ENCODE assay signal across 18 cellular contexts in the genomic region with DNA sequence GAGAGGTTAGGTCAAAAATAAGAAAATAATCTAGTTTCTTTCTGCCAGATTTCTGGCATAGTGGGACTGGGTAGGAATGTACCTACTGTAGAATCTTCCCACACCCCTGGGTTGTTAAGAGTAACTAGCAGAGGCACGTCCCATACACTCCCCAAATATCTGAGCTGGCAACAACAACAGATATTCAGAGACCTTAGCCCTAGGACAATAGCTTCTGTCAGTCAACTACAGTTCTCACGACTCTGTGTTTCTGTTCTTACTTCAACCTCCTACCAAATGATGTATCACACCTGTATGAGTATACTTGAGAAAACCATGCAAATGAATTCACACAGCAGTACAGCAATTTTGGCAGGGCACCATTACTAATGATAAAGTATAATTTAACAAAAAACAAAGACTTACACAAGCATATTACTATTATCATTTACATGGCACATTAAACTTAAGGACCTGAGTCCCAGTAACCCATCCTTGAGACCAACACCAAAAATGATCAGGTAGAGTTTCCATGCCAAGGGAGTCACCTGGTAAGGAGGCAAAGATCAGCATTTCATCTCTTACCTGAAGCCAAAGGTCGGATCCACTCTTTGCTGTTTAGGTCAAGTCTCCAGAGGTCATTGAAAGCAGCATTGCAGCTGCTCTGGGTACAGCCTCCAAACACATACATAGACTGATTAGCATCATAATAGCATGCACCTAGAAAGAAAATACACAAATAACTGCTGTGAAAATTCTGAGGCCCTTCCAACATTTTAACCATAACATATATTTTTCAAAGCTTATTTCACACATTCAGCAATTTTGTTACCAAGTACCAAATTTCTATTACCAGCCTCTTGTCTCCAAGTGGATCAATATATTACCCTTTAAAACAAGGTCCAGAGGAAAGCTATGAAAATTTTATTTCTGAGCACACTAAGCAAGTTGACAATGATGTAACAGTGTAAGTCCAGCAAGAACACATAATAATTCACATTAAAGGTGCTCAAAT. TPM values are rescaled to one million over a fixed set of nuclear protein-coding genes. Genes with fewer than 3 reads are reported as not detected.
DNase-seq lines count a peak whose midpoint lies in the region; ATAC-seq and TF ChIP-seq lines count a peak whose summit lies in the region.
"Had no signal": no experiment of that assay in that cellular context is flagged by ENCODE, and none has a peak within 500 bp of the region (broad histone marks: within the 10 kb centered on the region; RNA-seq: fewer than 3 reads in every experiment).

No MANE protein-coding gene starts in this region.

- no peaks in the 10 kb centered on the region for H3K9me3 Mint-ChIP-seq in MCF 10A (ENCODE audit: unreplicated experiment)
- H3K9me3 Mint-ChIP-seq in dendritic cell treated with granulocyte-macrophage colony-stimulating factor and Interleukin-4, amounts not matched to agents 40 ng/mL and 50 ng/mL, for 4 days, result no peaks in the 10 kb centered on the region
- H3K9me3 Mint-ChIP-seq: activated naive CD4-positive, alpha-beta T cell treated with anti-CD3 and anti-CD28 coated beads, Interleukin-2, amount 50 U/mL, for 72 hours; activated T-cell treated with anti-CD3 and anti-CD28 coated beads, Interleukin-2, amount 50 U/mL, for 72 hours; natural killer cell had no signal

- H3K4me3 ChIP-seq in breast epithelium, result no peak overlapping the region
- no peak overlapping the region for H3K4me3 ChIP-seq in lower lobe of right lung
- H3K4me3 ChIP-seq in thymus (ENCODE audit: low read length), result no peak overlapping the region
- no peak overlapping the region for H3K4me3 ChIP-seq in lower leg skin (ENCODE audit: low read depth, poor library complexity, severe bottlenecking)
- H3K4me3 ChIP-seq: skin epidermis, vagina had no signal

- CTCF ChIA-PET in MCF 10A (lab: Yijun Ruan, JAX), result interaction anchor here (0.6 to 1.5 kb wide), 5 partner anchors 21 to 71 kb away, joined by 3 to 4 read pairs (median 3); a partner anchor contains a TSS

- POLR2A ChIA-PET in MCF 10A (lab: Yijun Ruan, JAX), result interaction anchor here (1.0 to 2.5 kb wide), 5 partner anchors 27 to 63 kb away, joined by 3 to 12 read pairs (median 7); a partner anchor contains a TSS

- no peak for ATAC-seq in lower lobe of right lung
- ATAC-seq: activated naive CD4-positive, alpha-beta T cell treated with anti-CD3 and anti-CD28 coated beads, Interleukin-2, amount 50 U/mL, for 72 hours; activated T-cell treated with anti-CD3 and anti-CD28 coated beads, Interleukin-2, amount 50 U/mL, for 72 hours; natural killer cell had no signal

- TF ChIP-seq POLR2A in breast epithelium (IDR thresholded peaks at IDR 0.05), result no peak
- TF ChIP-seq POLR2A in lower leg skin (IDR thresholded peaks at IDR 0.05), result no peak

- H3K27me3 Mint-ChIP-seq in MCF 10A (ENCODE audit: insufficient read depth, unreplicated experiment), result no peaks in the 10 kb centered on the region
- no peaks in the 10 kb centered on the region for H3K27me3 Mint-ChIP-seq in dendritic cell treated with granulocyte-macrophage colony-stimulating factor and Interleukin-4, amounts not matched to agents 40 ng/mL and 50 ng/mL, for 4 days

- DNase-seq in MCF 10A (ENCODE audit: unreplicated experiment) (peak; percentile 30), breast epithelium (ENCODE audit: low spot score in 2 of 2) (no peak), lower lobe of right lung (no peak), lower leg skin (ENCODE audit: low spot score in 2 of 2) (no peak), hypothalamus (lab: John Stamatoyannopoulos, UW) (no peak)
- DNase-seq in stimulated activated CD4-positive, alpha-beta T cell treated with anti-CD3 and anti-CD28 coated beads, Interleukin-4, amount 100 ng/mL, for 24 hours, result no peak
- DNase-seq: 8988T; activated CD4-positive, alpha-beta T cell treated with anti-CD3 and anti-CD28 coated beads for 1 hour; activated T-cell treated with anti-CD3 and anti-CD28 coated beads, Interleukin-2, amount 50 U/mL, for 72 hours; mesenchymal stem cell; natural killer cell; NCI-H1417 treated with DMSO at 0.1 percent for 48 hours; NCI-H524 had no signal

- H3K27ac Mint-ChIP-seq in MCF 10A (ENCODE audit: low read depth, unreplicated experiment), result no peak overlapping the region
- peak overlapping the region; percentile 64 for H3K27ac Mint-ChIP-seq in dendritic cell treated with granulocyte-macrophage colony-stimulating factor and Interleukin-4, amounts not matched to agents 40 ng/mL and 50 ng/mL, for 4 days

- no peaks in the 10 kb centered on the region for H3K4me1 Mint-ChIP-seq in MCF 10A (ENCODE audit: insufficient read depth, unreplicated experiment)
- H3K4me1 Mint-ChIP-seq in dendritic cell treated with granulocyte-macrophage colony-stimulating factor and Interleukin-4, amounts not matched to agents 40 ng/mL and 50 ng/mL, for 4 days (ENCODE audit: low read depth), result peaks cover 49% of the 10 kb centered on the region

- no peak overlapping the region for H3K4me3 Mint-ChIP-seq in MCF 10A (ENCODE audit: unreplicated experiment)
- no peak overlapping the region for H3K4me3 Mint-ChIP-seq in dendritic cell treated with granulocyte-macrophage colony-stimulating factor and Interleukin-4, amounts not matched to agents 40 ng/mL and 50 ng/mL, for 4 days
- H3K4me3 Mint-ChIP-seq: activated T-cell treated with anti-CD3 and anti-CD28 coated beads, Interleukin-2, amount 50 U/mL, for 72 hours; natural killer cell had no signal

- H3K36me3 ChIP-seq in breast epithelium (peaks cover 6% of the 10 kb centered on the region), lower lobe of right lung (peaks cover 31% of the 10 kb centered on the region), thymus (ENCODE audit: control insufficient read depth, insufficient read depth) (peaks cover 28% of the 10 kb centered on the region)

- H3K36me3 Mint-ChIP-seq in MCF 10A (ENCODE audit: insufficient read depth, unreplicated experiment), result peaks cover 75% of the 10 kb centered on the region
- peaks cover 81% of the 10 kb centered on the region for H3K36me3 Mint-ChIP-seq in dendritic cell treated with granulocyte-macrophage colony-stimulating factor and Interleukin-4, amounts not matched to agents 40 ng/mL and 50 ng/mL, for 4 days (ENCODE audit: low read depth)

- no peaks in the 10 kb centered on the region for H3K4me1 ChIP-seq in breast epithelium
- H3K4me1 ChIP-seq in lower lobe of right lung, result peaks cover 9% of the 10 kb centered on the region
- no peaks in the 10 kb centered on the region for H3K4me1 ChIP-seq in thymus (ENCODE audit: control insufficient read depth, insufficient read depth, low read length)

- no peaks in the 10 kb centered on the region for H3K27me3 ChIP-seq in breast epithelium
- H3K27me3 ChIP-seq in lower lobe of right lung (ENCODE audit: low read depth), result no peaks in the 10 kb centered on the region
- H3K27me3 ChIP-seq in thymus (ENCODE audit: control insufficient read depth, insufficient read depth), result no peaks in the 10 kb centered on the region
- H3K27me3 ChIP-seq: vagina had no signal

- no peaks in the 10 kb centered on the region for H3K9me3 ChIP-seq in breast epithelium
- no peaks in the 10 kb centered on the region for H3K9me3 ChIP-seq in lower lobe of right lung
- H3K9me3 ChIP-seq in thymus (ENCODE audit: control insufficient read depth), result no peaks in the 10 kb centered on the region
- H3K9me3 ChIP-seq: vagina had no signal

- no peak overlapping the region for H3K27ac ChIP-seq in breast epithelium
- H3K27ac ChIP-seq in lower lobe of right lung, result peak overlapping the region; percentile 4
- peak overlapping the region; percentile 65 for H3K27ac ChIP-seq in thymus (ENCODE audit: low read depth)

- 95% methylated on average over 3 of the region's 3 CpGs for whole genome bisulfite sequencing in thymus
- 51 to 75% methylated on average over 3 of the region's 3 CpGs for WGBS in lower leg skin, 2 donors

- BruUV-seq in MCF 10A (replicated peaks; lab: Mats Ljungman, UMichigan), result no TSS peak

- intact Hi-C loops in MCF 10A (cut with micrococcal nuclease), result loop anchor here (5.0 kb wide), 1 partner anchor 58 kb away; a partner anchor contains a TSS
- intact Hi-C loops in breast epithelium (cut with DNase I; ENCODE audit: low total_unique reads), result no loop called here
- intact Hi-C loops in dendritic cell treated with granulocyte-macrophage colony-stimulating factor and Interleukin-4, amounts not matched to agents 40 ng/mL and 50 ng/mL, for 4 days (cut with micrococcal nuclease), result loop anchor here (10.0 kb wide), 1 partner anchor 70 kb away; a partner anchor contains a TSS
- intact Hi-C loops in lower lobe of right lung (cut with DNase I), result no loop called here
- intact Hi-C loops in lower leg skin (cut with DNase I; ENCODE audit: low total_unique reads), result no loop called here

- TF ChIP-seq CTCF in MCF 10A (IDR thresholded peaks at IDR 0.05; ENCODE audit: unreplicated experiment) (no peak), breast epithelium (IDR thresholded peaks at IDR 0.05) (no peak), lower lobe of right lung (IDR thresholded peaks at IDR 0.05) (no peak), lower leg skin (IDR thresholded peaks at IDR 0.05) (no peak)

RNA-seq across cellular contexts. Expression of a gene that starts 57.5 kb away (rescaled TPM):
- total RNA-seq in MCF 10A (2022) (8.3 and 13.2 TPM in 2 replicates), breast epithelium (1 to 10 TPM; 4.3 to 9.5 (median 8.2) TPM), lower lobe of right lung (9.1 TPM), lower leg skin (10 to 100 TPM in 2 of 4 donors, 1 to 10 TPM in 2; 6.0 to 17.2 (median 10.4) TPM)
- 4.0 TPM for polyA plus RNA-seq in thymus

RNA-seq across cellular contexts. Expression of a gene that starts 57.8 kb away (rescaled TPM):
- total RNA-seq in MCF 10A (2022) (21.9 and 24.9 TPM in 2 replicates), breast epithelium (10 to 100 TPM; 20.3 to 28.5 (median 26.7) TPM), lower lobe of right lung (21.5 TPM), lower leg skin (10 to 100 TPM; 40.1 to 68.3 (median 58.1) TPM)
- polyA plus RNA-seq in thymus, result 20.8 TPM

Comparison
In these comparisons a context has a peak if more than half of its experiments do, and no peak if none do; other contexts are left out.
1. intact Hi-C loops: an anchor here in MCF 10A (5.0 kb wide) and dendritic cell treated with granulocyte-macrophage colony-stimulating factor and Interleukin-4, amounts not matched to agents 40 ng/mL and 50 ng/mL, for 4 days (10.0 kb wide); none called in breast epithelium, lower lobe of right lung and lower leg skin.
2. H3K27ac ChIP-seq: peak in lower lobe of right lung (single experiment) and thymus (single experiment); none in breast epithelium (0 of 2).